23 cellular contexts compared by ENCODE assay signal in genomic region chr16:15654591-15654990, GRCh38.
"Had no signal": no experiment of that assay in that cellular context is flagged by ENCODE, and none has a peak within 500 bp of the region (broad histone marks: within the 10 kb centered on the region; RNA-seq: fewer than 3 reads in every experiment).

No MANE protein-coding gene starts in this region.

- H3K4me3 Mint-ChIP-seq: activated naive CD8-positive, alpha-beta T cell treated with anti-CD3 and anti-CD28 coated beads, Interleukin-2, amount 50 U/mL, for 24 hours; activated T-cell treated with anti-CD3 and anti-CD28 coated beads, Interleukin-2, amount 50 U/mL, for 4 hours; brain; central memory CD8-positive, alpha-beta T cell had no signal

- H3K4me3 ChIP-seq: SK-N-MC had no signal

- H3K27ac ChIP-seq: SK-N-MC, WERI-Rb-1 had no signal

- DNase-seq: activated CD4-positive, alpha-beta T cell treated with anti-CD3 and anti-CD28 coated beads for 4 hours; activated naive CD4-positive, alpha-beta T cell treated with Interleukin-2 at 50 U/mL for 16 hours; activated naive CD8-positive, alpha-beta T cell treated with anti-CD3 and anti-CD28 coated beads, Interleukin-2, amount 50 U/mL, for 24 hours; activated T-cell treated with anti-CD3 and anti-CD28 coated beads, Interleukin-2, amount 50 U/mL, for 4 hours; amniotic stem cell; MM.1S; NCI-H1105; NCI-H1436; NCI-H1694 treated with DMSO at 0.1 percent for 48 hours; NCI-H2029 treated with DMSO at 0.1 percent for 48 hours; NCI-H345; NCI-H510A; NCI-H526 treated with DMSO at 0.1 percent for 48 hours; NCI-H82; T-cell; WERI-Rb-1 had no signal

- H3K9me3 Mint-ChIP-seq: activated naive CD4-positive, alpha-beta T cell treated with anti-CD3 and anti-CD28 coated beads, Interleukin-2, amount 50 U/mL, for 72 hours; activated naive CD8-positive, alpha-beta T cell treated with anti-CD3 and anti-CD28 coated beads, Interleukin-2, amount 50 U/mL, for 24 hours; activated T-cell treated with anti-CD3 and anti-CD28 coated beads, Interleukin-2, amount 50 U/mL, for 4 hours; brain; central memory CD8-positive, alpha-beta T cell; T-cell had no signal

- ATAC-seq: activated CD4-positive, CD25-positive, alpha-beta regulatory T cell treated with anti-CD3 and anti-CD28 coated beads, Interleukin-2, amount 50 U/mL, for 24 hours; activated naive CD4-positive, alpha-beta T cell treated with anti-CD3 and anti-CD28 coated beads, Interleukin-2, amount 50 U/mL, for 72 hours; activated naive CD8-positive, alpha-beta T cell treated with anti-CD3 and anti-CD28 coated beads, Interleukin-2, amount 50 U/mL, for 24 hours; activated T-cell treated with anti-CD3 and anti-CD28 coated beads, Interleukin-2, amount 50 U/mL, for 4 hours; Right ventricle myocardium inferior; T-cell had no signal

- FAIRE-seq: astrocyte had no signal

- H3K27ac Mint-ChIP-seq: activated naive CD4-positive, alpha-beta T cell treated with anti-CD3 and anti-CD28 coated beads, Interleukin-2, amount 50 U/mL, for 72 hours; activated naive CD8-positive, alpha-beta T cell treated with anti-CD3 and anti-CD28 coated beads, Interleukin-2, amount 50 U/mL, for 24 hours had no signal

- H3K27me3 Mint-ChIP-seq: central memory CD8-positive, alpha-beta T cell; T-cell had no signal
